23 cellular contexts compared by ENCODE assay signal in genomic region chr1:224339422-224340033, GRCh38. TPM values are rescaled to one million over a fixed set of nuclear protein-coding genes. Genes with fewer than 3 reads are reported as not detected.
DNase-seq lines count a peak whose midpoint lies in the region; ATAC-seq and TF ChIP-seq lines count a peak whose summit lies in the region.
"Had no signal": no experiment of that assay in that cellular context is flagged by ENCODE, and none has a peak within 500 bp of the region (broad histone marks: within the 10 kb centered on the region; RNA-seq: fewer than 3 reads in every experiment).

No MANE protein-coding gene starts in this region.

- ATAC-seq in WTC11 = no peak
- ATAC-seq: heart right ventricle had no signal

- H4K5ac ChIP-seq in H9 (ENCODE audit: insufficient read length, low read depth, low read length) = no peak overlapping the region

- H3K79me1 ChIP-seq in H9 (ENCODE audit: insufficient read depth, low read depth, low read length, poor library complexity, severe bottlenecking) = no peaks in the 10 kb centered on the region

- peaks cover 26 to 31% of the 10 kb centered on the region in 2 experiments for H3K9me3 Mint-ChIP-seq in H9
- H3K9me3 Mint-ChIP-seq in WTC11 = peaks cover 39% of the 10 kb centered on the region
- H3K9me3 Mint-ChIP-seq: CD4-positive, alpha-beta T cell had no signal

- H2AK5ac ChIP-seq in H9 (ENCODE audit: insufficient read length, low read length) = no peak overlapping the region

- no peak overlapping the region for H3K9ac ChIP-seq in H9 (ENCODE audit: extremely low read depth, insufficient read length, low read length)
- H3K9ac ChIP-seq: GM23248 had no signal

- TF ChIP-seq CTCF in H9 (conservative IDR thresholded peaks at IDR 0.05) (no peak), WTC11 (IDR thresholded peaks at IDR 0.05) (no peak)

- peaks cover 8% of the 10 kb centered on the region for H3K9me3 ChIP-seq in H9 (ENCODE audit: control insufficient read depth, low read depth, low read length)
- H3K9me3 ChIP-seq: prostate gland had no signal

- H4K8ac ChIP-seq in H9 (replicated peaks; ENCODE audit: insufficient read length, low read depth, low read length) = no peak overlapping the region

- no peak overlapping the region for H2BK5ac ChIP-seq in H9 (ENCODE audit: insufficient read length, low read length)

- H4K20me1 ChIP-seq in H9 (ENCODE audit: control insufficient read depth, insufficient read depth, insufficient read length) = no peaks in the 10 kb centered on the region

- H3K18ac ChIP-seq in H9 (ENCODE audit: insufficient read length, low read depth, low read length) = no peak overlapping the region

- peaks cover 4% of the 10 kb centered on the region for H3K23me2 ChIP-seq in H9 (ENCODE audit: insufficient read length, low read depth, low read length, poor library complexity, severe bottlenecking)

- no peak overlapping the region; the same call in 1 of the 2 replicates for H3K4ac ChIP-seq in H9 (ENCODE audit: low read depth, low read length)

- peak overlapping the region in 1 of 2 experiments; percentile 41; a peak in 2 of 5 replicates for H3K4me3 Mint-ChIP-seq in H9
- H3K4me3 Mint-ChIP-seq in WTC11 = no peak overlapping the region
- H3K4me3 Mint-ChIP-seq: CD4-positive, alpha-beta T cell; T-helper 1 cell treated with Interleukin-12 subunit alpha and Interleukin-12 subunit beta and Interleukin-4 antibody, amounts not matched to agents 30 μg/mL and 1 μg/mL, for 36 hours had no signal

- peaks cover 17 to 20% of the 10 kb centered on the region in 2 experiments for H3K4me1 Mint-ChIP-seq in H9
- peaks cover 15% of the 10 kb centered on the region for H3K4me1 Mint-ChIP-seq in WTC11

- peak overlapping the region; percentile 9 for H3K27ac ChIP-seq in H9 (ENCODE audit: insufficient read length, low read depth, low read length)
- H3K27ac ChIP-seq: brain microvascular endothelial cell, GM23248, heart right ventricle, prostate gland, SK-N-MC, stomach, tibial nerve had no signal

- peak overlapping the region; percentile 62 to 98 (median 96); a peak in 5 of 7 replicates for H3K27ac Mint-ChIP-seq in H9
- peak overlapping the region; percentile 73 for H3K27ac Mint-ChIP-seq in WTC11
- H3K27ac Mint-ChIP-seq: CD4-positive, alpha-beta T cell; T-helper 1 cell treated with Interleukin-12 subunit alpha and Interleukin-12 subunit beta and Interleukin-4 antibody, amounts not matched to agents 30 μg/mL and 1 μg/mL, for 36 hours had no signal

- CTCF ChIA-PET in WTC11 (lab: Charles Lee) = interaction anchor here (0.6 kb wide), 1 partner anchor 1959 kb away, joined by 4 read pairs; no protein-coding TSS in a partner anchor

- no peaks in the 10 kb centered on the region for H3K79me2 ChIP-seq in H9 (ENCODE audit: insufficient read depth, low read length)

- no peak overlapping the region for H2BK20ac ChIP-seq in H9 (ENCODE audit: low read depth, low read length, poor library complexity, severe bottlenecking)

- no peak overlapping the region for H4K91ac ChIP-seq in H9 (ENCODE audit: insufficient read length, low read depth, low read length)

- H3K36me3 Mint-ChIP-seq in H9 (ENCODE audit: insufficient read depth in 1 of 3, low read depth in 3 of 3) (peaks cover 18 to 27% (median 22%) of the 10 kb centered on the region in 3 experiments), WTC11 (peaks cover 31% of the 10 kb centered on the region)

- no CpG with 5 or more reads among the region's 4 CpGs for WGBS in H9 (ENCODE audit: extremely low coverage, insufficient read length, low lambda C conversion rate)

- H3K14ac ChIP-seq in H9 (ENCODE audit: insufficient read depth, low read length) = no peak overlapping the region

- H3K4me2 ChIP-seq in H9 (ENCODE audit: insufficient read depth, insufficient read length, low read length) = no peak overlapping the region

- DNase-seq in H9 (no peak), WTC11 (ENCODE audit: low spot score) (no peak), left kidney (ENCODE audit: low read depth, low spot score) (peak; percentile 45), renal cortical epithelial cell (ENCODE audit: low read depth) (peak; percentile 20), NCI-H1105 treated with DMSO at 0.1 percent for 48 hours (lab: John Stamatoyannopoulos, UW) (no peak), NCI-H1417 (lab: John Stamatoyannopoulos, UW) (no peak)
- no peak for DNase-seq in activated CD8-positive, alpha-beta memory T cell treated with anti-CD3 and anti-CD28 coated beads for 24 hours
- DNase-seq: activated CD4-positive, alpha-beta T cell treated with anti-CD3 and anti-CD28 coated beads for 48 hours; activated naive CD4-positive, alpha-beta T cell treated with Interleukin-2 at 50 U/mL for 16 hours; activated T-cell treated with anti-CD3 and anti-CD28 coated beads, Interleukin-2, amount 50 U/mL, for 48 hours; brain microvascular endothelial cell; CD4-positive, alpha-beta T cell; DMS 273 treated with DMSO at 0.1 percent for 48 hours; effector CD4-positive, alpha-beta T cell; GM23248; heart right ventricle; NCI-H510A treated with DMSO at 0.1 percent for 48 hours; RPMI8226; stomach had no signal

- no peak overlapping the region for H3K23ac ChIP-seq in H9 (ENCODE audit: insufficient read length, low read depth, low read length)

- no peak overlapping the region for H2BK15ac ChIP-seq in H9 (ENCODE audit: low read depth, low read length)

- H2BK12ac ChIP-seq in H9 (ENCODE audit: insufficient read length, low read depth, low read length) = no peak overlapping the region

- no peaks in the 10 kb centered on the region for H3K27me3 ChIP-seq in H9 (ENCODE audit: insufficient read depth, low read length)
- H3K27me3 ChIP-seq: brain microvascular endothelial cell had no signal

- H2BK120ac ChIP-seq in H9 (ENCODE audit: low read depth, low read length, poor library complexity, severe bottlenecking) = no peak overlapping the region

- peak overlapping the region; percentile 29 for H3T11ph ChIP-seq in H9 (ENCODE audit: low read length)

- H3K56ac ChIP-seq in H9 (ENCODE audit: insufficient read length, low read depth, low read length) = no peak overlapping the region

- H3K27me3 Mint-ChIP-seq in H9 (ENCODE audit: low read depth) = no peaks in the 10 kb centered on the region; the same call in 1 of the 2 replicates
- H3K27me3 Mint-ChIP-seq in WTC11 (ENCODE audit: low read depth) = peaks cover 3% of the 10 kb centered on the region
- H3K27me3 Mint-ChIP-seq: CD4-positive, alpha-beta T cell had no signal

- H3K4me1 ChIP-seq in H9 (ENCODE audit: insufficient read depth, low read length) = peaks cover 4% of the 10 kb centered on the region; the same call in 1 of the 2 replicates

- H2AFZ ChIP-seq in H9 (ENCODE audit: low read length) = no peak overlapping the region
- H2AFZ ChIP-seq: GM23248 had no signal

- POLR2A ChIA-PET in WTC11 (lab: Charles Lee) = no interaction called here

TF ChIP-seq in WTC11, 78 proteins besides CTCF, POLR2A, EP300 and RAD21 (continues in another document):
- no peak for TF ChIP-seq ZNF281 (CRISPR knock-in tag; IDR thresholded peaks at IDR 0.05)
- TF ChIP-seq FOXP1 (CRISPR knock-in tag; IDR thresholded peaks at IDR 0.05; ENCODE audit: borderline replicate concordance) = no peak
- no peak for TF ChIP-seq ZNF423 (CRISPR knock-in tag; IDR thresholded peaks at IDR 0.05)
- TF ChIP-seq SMAD4 (CRISPR knock-in tag; IDR thresholded peaks at IDR 0.05) = no peak
- TF ChIP-seq ETV6 (CRISPR knock-in tag; IDR thresholded peaks at IDR 0.05) = no peak
- TF ChIP-seq ZNF396 (CRISPR knock-in tag; IDR thresholded peaks at IDR 0.05; ENCODE audit: borderline replicate concordance) = no peak
- no peak for TF ChIP-seq PREB (CRISPR knock-in tag; IDR thresholded peaks at IDR 0.05; ENCODE audit: borderline replicate concordance)
- TF ChIP-seq IRF2 (CRISPR knock-in tag; IDR thresholded peaks at IDR 0.05; ENCODE audit: borderline replicate concordance, low read depth) = no peak
- TF ChIP-seq CREM (CRISPR knock-in tag; IDR thresholded peaks at IDR 0.05) = no peak
- no peak for TF ChIP-seq ZNF671 (CRISPR knock-in tag; IDR thresholded peaks at IDR 0.05)
- TF ChIP-seq ZNF138 (CRISPR knock-in tag; conservative IDR thresholded peaks at IDR 0.05) = no peak
- no peak for TF ChIP-seq ATF3 (CRISPR knock-in tag; conservative IDR thresholded peaks at IDR 0.05)

RNA-seq across cellular contexts. Expression of gene NVL, which starts 9.6 kb away (rescaled TPM):
- total RNA-seq in H9 (2021) (64.0 and 66.9 TPM in 2 replicates), WTC11 (2021) (32.8 to 34.7 TPM (median 33.4 TPM) in 3 replicates), renal cortical epithelial cell (32.1 and 33.3 TPM in 2 replicates)

RNA-seq across cellular contexts. Expression of gene CNIH4, which starts 17.2 kb away (rescaled TPM):
- 104 and 114 TPM in 2 replicates for total RNA-seq in H9 (2021)
- total RNA-seq in WTC11 (2021) = 64.3 to 77.8 TPM (median 66.0 TPM) in 3 replicates
- total RNA-seq in renal cortical epithelial cell = 77.0 and 122 TPM in 2 replicates

Comparison
In these comparisons a context has a peak if more than half of its experiments do, and no peak if none do; other contexts are left out.
1. DNase-seq: peak in left kidney (single experiment) and renal cortical epithelial cell (single experiment); none in H9 (single experiment), WTC11 (single experiment), NCI-H1105 treated with DMSO at 0.1 percent for 48 hours (single experiment), NCI-H1417 (0 of 3) and activated CD8-positive, alpha-beta memory T cell treated with anti-CD3 and anti-CD28 coated beads for 24 hours (single experiment).